In genomic region chr1:151106891-151107290, GRCh38 we compare ENCODE assay signal across 17 cellular contexts. TPM values are rescaled to one million over a fixed set of nuclear protein-coding genes. Genes with fewer than 3 reads are reported as not detected.
DNase-seq lines count a peak whose midpoint lies in the region; ATAC-seq and TF ChIP-seq lines count a peak whose summit lies in the region.
"Had no signal": no experiment of that assay in that cellular context is flagged by ENCODE, and none has a peak within 500 bp of the region (broad histone marks: within the 10 kb centered on the region; RNA-seq: fewer than 3 reads in every experiment).

No MANE protein-coding gene starts in this region.

- peak overlapping the region; percentile 88 for H3K27ac Mint-ChIP-seq in nephron progenitor cell
- H3K27ac Mint-ChIP-seq: progenitor cell of endocrine pancreas had no signal

- DNase-seq in ELR (ENCODE audit: low read depth): peak; percentile 70
- DNase-seq in MG63: peak; percentile 36
- DNase-seq in dermis blood vessel endothelial cell: peak; percentile 84
- DNase-seq in nephron progenitor cell: peak; percentile 26
- DNase-seq in NCI-H1436 (lab: John Stamatoyannopoulos, UW): no peak
- no peak for DNase-seq in HEK293T (ENCODE audit: extremely low spot score)
- DNase-seq: activated naive CD4-positive, alpha-beta T cell treated with Interleukin-2 at 50 U/mL for 16 hours; caudate nucleus; left colon; NCI-H1092 treated with DMSO at 0.1 percent for 48 hours; NCI-H446 treated with DMSO at 0.1 percent for 48 hours; PC-9; SW 1271 had no signal

- no peaks in the 10 kb centered on the region for H3K9me3 ChIP-seq in MG63

- H3K36me3 Mint-ChIP-seq in nephron progenitor cell (ENCODE audit: low read depth): peaks cover 12% of the 10 kb centered on the region

- CTCF ChIA-PET in HEK293T (lab: Yijun Ruan, JAX): no interaction called here

- H3K4me3 ChIP-seq in MG63: no peak overlapping the region
- H3K4me3 ChIP-seq: GM12878, PC-9 had no signal

- no peaks in the 10 kb centered on the region for H3K9me3 Mint-ChIP-seq in nephron progenitor cell

- TF ChIP-seq CTCF in nephron progenitor cell (IDR thresholded peaks at IDR 0.05): no peak

- ATAC-seq in GM18498 (IDR thresholded peaks at IDR 0.05; ENCODE audit: unreplicated experiment) (no peak), HG03432 (IDR thresholded peaks at IDR 0.05; ENCODE audit: unreplicated experiment) (no peak)
- ATAC-seq: GM12878, left colon had no signal

- no peaks in the 10 kb centered on the region for H3K27me3 ChIP-seq in MG63

- peak overlapping the region; percentile 29 for H3K4me3 Mint-ChIP-seq in nephron progenitor cell

- H3K4me1 Mint-ChIP-seq in nephron progenitor cell: peaks cover 15% of the 10 kb centered on the region

- POLR2A ChIA-PET in HEK293T (lab: Yijun Ruan, JAX): interaction anchor here (0.9 kb wide), 1 partner anchor 83 kb away, joined by 3 read pairs; the partner anchor contains the start of gene VPS72

- no peaks in the 10 kb centered on the region for H3K27me3 Mint-ChIP-seq in nephron progenitor cell (ENCODE audit: low read depth, poor library complexity)
- H3K27me3 Mint-ChIP-seq: progenitor cell of endocrine pancreas had no signal

- H3K36me3 ChIP-seq in MG63: no peaks in the 10 kb centered on the region

TF ChIP-seq in HEK293T, 16 proteins besides CTCF, POLR2A, EP300 and RAD21:
- TF ChIP-seq L3MBTL2 (conservative IDR thresholded peaks at IDR 0.05): no peak
- no peak for TF ChIP-seq TARDBP (IDR thresholded peaks at IDR 0.05)
- no peak for TF ChIP-seq BHLHE40 (IDR thresholded peaks at IDR 0.05; ENCODE audit: borderline replicate concordance)
- TF ChIP-seq ELF4 (IDR thresholded peaks at IDR 0.05): no peak
- TF ChIP-seq PKNOX1 (IDR thresholded peaks at IDR 0.05): no peak
- no peak for TF ChIP-seq ZNF384 (IDR thresholded peaks at IDR 0.05)

RNA-seq across cellular contexts. Expression of gene GABPB2, which starts 36.3 kb away (rescaled TPM):
- 2.2 and 13.6 TPM in 2 replicates for total RNA-seq in MG63 (2014; rRNA removed; shearing (Covaris generic); ENCODE audit: low replicate concordance)
- 6.3 and 10.7 TPM in 2 replicates for total RNA-seq in dermis blood vessel endothelial cell

RNA-seq across cellular contexts. Expression of gene SEMA6C, which starts 39.5 kb away (rescaled TPM):
- 1.4 TPM in 1 of 2 replicates, not detected in the other for total RNA-seq in MG63 (2014; rRNA removed; shearing (Covaris generic); ENCODE audit: low replicate concordance)
- total RNA-seq in dermis blood vessel endothelial cell: 21.3 and 33.4 TPM in 2 replicates

RNA-seq across cellular contexts. Expression of gene MLLT11, which starts 46.7 kb away (rescaled TPM):
- total RNA-seq in MG63 (2014; rRNA removed; shearing (Covaris generic); ENCODE audit: low replicate concordance): 6.8 and 11.5 TPM in 2 replicates
- total RNA-seq in dermis blood vessel endothelial cell: 1.2 and 3.6 TPM in 2 replicates

RNA-seq across cellular contexts. Expression of gene CDC42SE1, which starts 47.5 kb away (rescaled TPM):
- total RNA-seq in MG63 (2014; rRNA removed; shearing (Covaris generic); ENCODE audit: low replicate concordance): 39.9 and 44.1 TPM in 2 replicates
- 63.1 and 78.6 TPM in 2 replicates for total RNA-seq in dermis blood vessel endothelial cell

RNA-seq across cellular contexts. Expression of gene TNFAIP8L2, which starts 49.6 kb away (rescaled TPM):
- total RNA-seq in MG63 (2014; rRNA removed; shearing (Covaris generic); ENCODE audit: low replicate concordance): not detected in 2 replicates
- 0.14 TPM in 1 of 2 replicates, not detected in the other for total RNA-seq in dermis blood vessel endothelial cell
- total RNA-seq: PC-9, progenitor cell of endocrine pancreas had no signal

Comparison
In these comparisons a context has a peak if more than half of its experiments do, and no peak if none do; other contexts are left out.
1. DNase-seq: peak in ELR (single experiment), MG63 (single experiment), dermis blood vessel endothelial cell (single experiment) and nephron progenitor cell (single experiment); none in NCI-H1436 (single experiment) and HEK293T (single experiment).